ENCODE assay signal across 1 cellular context in genomic region chr9:71941060-71941568, GRCh38.
A peak's percentile ranks its signal among the peaks of the same experiment; 100 is the strongest.
TF ChIP-seq lines count a peak whose summit lies in the region.

No MANE protein-coding gene starts in this region.

TF ChIP-seq in SK-N-SH, 30 proteins besides CTCF, POLR2A, EP300 and RAD21:
- TF ChIP-seq FOSL2 (IDR thresholded peaks at IDR 0.05; ENCODE audit: borderline replicate concordance, low read depth) = peak; percentile 13; the same call in 1 of the 2 replicates
- no peak for TF ChIP-seq USF2 (IDR thresholded peaks at IDR 0.05; ENCODE audit: borderline replicate concordance, low read depth, low read length)
